In genomic region chr17:43665387-43666101, GRCh38 we compare ENCODE assay signal across 16 cellular contexts. TPM values are rescaled to one million over a fixed set of nuclear protein-coding genes. Genes with fewer than 3 reads are reported as not detected.
DNase-seq lines count a peak whose midpoint lies in the region; ATAC-seq, FAIRE-seq and TF ChIP-seq lines count a peak whose summit lies in the region.
"Had no signal": no experiment of that assay in that cellular context is flagged by ENCODE, and none has a peak within 500 bp of the region (broad histone marks: within the 10 kb centered on the region; RNA-seq: fewer than 3 reads in every experiment).

No MANE protein-coding gene starts in this region.

- no peaks in the 10 kb centered on the region for H3K36me3 ChIP-seq in ectodermal cell (ENCODE audit: control insufficient read depth, insufficient read depth, low read length)
- H3K36me3 ChIP-seq: HAP-1 had no signal

- intact Hi-C loops in sciatic nerve (cut with DNase I): no loop called here

- DNase-seq in islet precursor cell (peak; percentile 82), sciatic nerve (ENCODE audit: low spot score) (peak; percentile 68), GM12892 (ENCODE audit: insufficient read length) (no peak), DMS114 treated with DMSO at 0.1 percent for 48 hours (lab: John Stamatoyannopoulos, UW; ENCODE audit: unreplicated experiment) (no peak)
- DNase-seq in NK-92 treated with Interleukin-12 subunit alpha and Interleukin-12 subunit beta, amount 100 ng/mL, for 24 hours (lab: John Stamatoyannopoulos, UW): no peak
- DNase-seq: activated gamma-delta T cell; KBM-7; left colon; naive B cell; NCI-H226; stimulated activated CD4-positive, alpha-beta T cell treated with anti-CD3 and anti-CD28 coated beads, Interleukin-4, amount 100 ng/mL, for 4 hours had no signal

- no peak overlapping the region for H3K4me3 ChIP-seq in ectodermal cell (ENCODE audit: insufficient read depth, low read depth, low read length)
- H3K4me3 ChIP-seq: HAP-1 had no signal

- no peaks in the 10 kb centered on the region for H3K27me3 ChIP-seq in ectodermal cell (ENCODE audit: control insufficient read depth, insufficient read depth, low read length, poor library complexity, severe bottlenecking)

- 52 to 65% methylated on average over 22 of the region's 22 CpGs for WGBS in ectodermal cell, 2 experiments

- peak overlapping the region; percentile 67 for H3K27ac ChIP-seq in ectodermal cell (ENCODE audit: insufficient read depth, low read depth, low read length, poor library complexity, severe bottlenecking)

- FAIRE-seq in G401.6 (lab: Jason Lieb, UNC): peak; percentile 85
- FAIRE-seq in GM12892 (lab: Jason Lieb, UNC): no peak

- ATAC-seq in sciatic nerve (peak; percentile 83), GM19397 (IDR thresholded peaks at IDR 0.05; ENCODE audit: unreplicated experiment) (no peak)
- ATAC-seq: left colon, SK-N-SH treated with all-trans-retinoic acid at 6 μM for 48 hours had no signal

- H3K9me3 ChIP-seq in ectodermal cell (ENCODE audit: control insufficient read depth, low read length): no peaks in the 10 kb centered on the region
- H3K9me3 ChIP-seq: HAP-1 had no signal

- no peak for TF ChIP-seq POLR2A in GM12892 (IDR thresholded peaks at IDR 0.05; ENCODE audit: low read depth, low read length)

- peaks cover 46% of the 10 kb centered on the region for H3K4me1 ChIP-seq in ectodermal cell (ENCODE audit: control insufficient read depth, insufficient read depth, low read length)
- H3K4me1 ChIP-seq: HAP-1 had no signal

RNA-seq across cellular contexts. Expression of gene MEOX1, which starts 3.8 kb away (rescaled TPM):
- polyA plus RNA-seq in ectodermal cell (2013, experiment 1 of 4): 4.1 TPM
- polyA plus RNA-seq in ectodermal cell (2013, experiment 2 of 4): 3.5 TPM
- 2.1 TPM for polyA plus RNA-seq in ectodermal cell (2013, experiment 3 of 4)
- 1.9 TPM for polyA plus RNA-seq in ectodermal cell (2013, experiment 4 of 4)
- 19.5 TPM for total RNA-seq in sciatic nerve
- polyA plus RNA-seq in GM12892 (2012; ENCODE audit: missing spikeins): not detected

Comparison
In these comparisons a context has a peak if more than half of its experiments do, and no peak if none do; other contexts are left out.
1. DNase-seq: peak in islet precursor cell (single experiment) and sciatic nerve (single experiment); none in GM12892 (single experiment), NK-92 treated with Interleukin-12 subunit alpha and Interleukin-12 subunit beta, amount 100 ng/mL, for 24 hours (single experiment) and DMS114 treated with DMSO at 0.1 percent for 48 hours (single experiment).